ENCODE assay signal across 13 cellular contexts in genomic region chrX:138710311-138710791, GRCh38. TPM values are rescaled to one million over a fixed set of nuclear protein-coding genes. Genes with fewer than 3 reads are reported as not detected.
DNase-seq lines count a peak whose midpoint lies in the region; ATAC-seq and TF ChIP-seq lines count a peak whose summit lies in the region.
"Had no signal": no experiment of that assay in that cellular context is flagged by ENCODE, and none has a peak within 500 bp of the region (broad histone marks: within the 10 kb centered on the region; RNA-seq: fewer than 3 reads in every experiment).

No MANE protein-coding gene starts in this region.

- peak overlapping the region; percentile 83 for H3K4me3 ChIP-seq in HUES6 (ENCODE audit: low read depth, low read length)
- H3K4me3 ChIP-seq in esophagus squamous epithelium = peak overlapping the region; percentile 14 to 65 (median 45)
- peak overlapping the region; percentile 41 to 43 for H3K4me3 ChIP-seq in mucosa of rectum (ENCODE audit: low read length in 2 of 2)
- H3K4me3 ChIP-seq in subcutaneous abdominal adipose tissue (ENCODE audit: low read depth in 1 of 5, low read length in 5 of 5) = peak overlapping the region; percentile 60 to 70 (median 68)

- H3K27me3 ChIP-seq in HUES6 (ENCODE audit: control insufficient read depth, insufficient read depth, low read length) = peaks cover 5% of the 10 kb centered on the region; the same call in 1 of the 2 replicates
- H3K27me3 ChIP-seq in esophagus squamous epithelium = peaks cover 0 to 32% (median 0%) of the 10 kb centered on the region in 4 donors
- H3K27me3 ChIP-seq in mucosa of rectum (ENCODE audit: control insufficient read depth in 2 of 2, insufficient read depth in 2 of 2, low read length in 2 of 2) = peaks cover 3 to 16% of the 10 kb centered on the region in 2 donors
- peaks cover 0 to 17% (median 6%) of the 10 kb centered on the region in 5 donors for H3K27me3 ChIP-seq in subcutaneous abdominal adipose tissue (ENCODE audit: control insufficient read depth in 5 of 5, insufficient read depth in 4 of 5, low read length in 5 of 5)

- H3K9ac ChIP-seq in HUES6 (ENCODE audit: low read length) = peak overlapping the region; percentile 85
- no peak overlapping the region for H3K9ac ChIP-seq in mucosa of rectum (ENCODE audit: low read depth in 1 of 2, low read length in 2 of 2)
- H3K9ac ChIP-seq in subcutaneous abdominal adipose tissue (ENCODE audit: low read length in 5 of 5) = peak overlapping the region in 1 of 5 donors; percentile 23

- TF ChIP-seq CTCF in esophagus squamous epithelium (IDR thresholded peaks at IDR 0.05) = no peak

- TF ChIP-seq POLR2A in esophagus squamous epithelium (IDR thresholded peaks at IDR 0.05) = no peak

- H3K9me3 ChIP-seq in HUES6 (ENCODE audit: control insufficient read depth, insufficient read depth, low read depth, low read length) (no peaks in the 10 kb centered on the region), esophagus squamous epithelium (no peaks in the 10 kb centered on the region), mucosa of rectum (ENCODE audit: control insufficient read depth in 2 of 2, low read length in 2 of 2) (no peaks in the 10 kb centered on the region), subcutaneous abdominal adipose tissue (ENCODE audit: control insufficient read depth in 5 of 5, low read length in 5 of 5) (peaks cover 0 to 6% (median 0%) of the 10 kb centered on the region in 5 donors)

- H3K36me3 ChIP-seq in HUES6 (ENCODE audit: control insufficient read depth, insufficient read depth, low read length) (peaks cover 29% of the 10 kb centered on the region), esophagus squamous epithelium (no peaks in the 10 kb centered on the region), mucosa of rectum (ENCODE audit: control insufficient read depth in 2 of 2, insufficient read depth in 2 of 2, low read length in 2 of 2) (no peaks in the 10 kb centered on the region), subcutaneous abdominal adipose tissue (ENCODE audit: control insufficient read depth in 5 of 5, insufficient read depth in 5 of 5, low read length in 5 of 5) (no peaks in the 10 kb centered on the region)

- 0 to 6% methylated on average over 2 to 6 of the region's 15 CpGs for WGBS in esophagus squamous epithelium, 2 donors

- DNase-seq in esophagus squamous epithelium (lab: John Stamatoyannopoulos, UW) (no peak), NCI-H1105 treated with DMSO at 0.1 percent for 48 hours (lab: John Stamatoyannopoulos, UW) (no peak), DMS 273 (lab: John Stamatoyannopoulos, UW; ENCODE audit: unreplicated experiment) (no peak)
- DNase-seq: activated T-cell treated with anti-CD3 and anti-CD28 coated beads, Interleukin-2, amount 50 U/mL, for 72 hours; kidney glomerular epithelial cell; NCI-H510A; stimulated activated CD4-positive, alpha-beta T cell treated with anti-CD3 and anti-CD28 coated beads, Interleukin-4, amount 100 ng/mL, for 24 hours; T-helper 2 cell had no signal

- H3K4me1 ChIP-seq in HUES6 (ENCODE audit: control insufficient read depth, insufficient read depth, low read length) (peaks cover 15% of the 10 kb centered on the region), esophagus squamous epithelium (peaks cover 0 to 10% (median 0%) of the 10 kb centered on the region in 3 donors), mucosa of rectum (ENCODE audit: control insufficient read depth in 2 of 2, insufficient read depth in 2 of 2, low read length in 2 of 2) (no peaks in the 10 kb centered on the region), subcutaneous abdominal adipose tissue (ENCODE audit: control insufficient read depth in 5 of 5, insufficient read depth in 5 of 5, low read length in 5 of 5) (peaks cover 0 to 29% (median 15%) of the 10 kb centered on the region in 5 donors)

- H3K27ac ChIP-seq in HUES6 (ENCODE audit: low read depth, low read length) (no peak overlapping the region), esophagus squamous epithelium (no peak overlapping the region), mucosa of rectum (ENCODE audit: low read depth in 2 of 2, low read length in 2 of 2) (no peak overlapping the region), subcutaneous abdominal adipose tissue (ENCODE audit: low read depth, low read length) (no peak overlapping the region)

- ATAC-seq in GM18867 (IDR thresholded peaks at IDR 0.05; ENCODE audit: unreplicated experiment) = no peak
- no peak for ATAC-seq in HG03108 (IDR thresholded peaks at IDR 0.05; ENCODE audit: unreplicated experiment)
- ATAC-seq: activated T-cell treated with anti-CD3 and anti-CD28 coated beads, Interleukin-2, amount 50 U/mL, for 72 hours had no signal

- intact Hi-C loops in esophagus squamous epithelium (cut with DNase I) = no loop called here

RNA-seq across cellular contexts. Expression of gene FGF13, which starts 1.2 kb away (rescaled TPM):
- total RNA-seq in esophagus squamous epithelium = 1 to 10 TPM in 2 of 4 donors, under 1 TPM in 2; 0.30 to 5.1 (median 0.90) TPM
- total RNA-seq: activated T-cell treated with anti-CD3 and anti-CD28 coated beads, Interleukin-2, amount 50 U/mL, for 72 hours had no signal
